ENCODE assay signal across 23 cellular contexts in genomic region chr2:9093324-9093723, GRCh38.
"Had no signal": no experiment of that assay in that cellular context is flagged by ENCODE, and none has a peak within 500 bp of the region (broad histone marks: within the 10 kb centered on the region; RNA-seq: fewer than 3 reads in every experiment).

No MANE protein-coding gene starts in this region.

- H3K9me3 Mint-ChIP-seq: effector memory CD8-positive, alpha-beta T cell; immature natural killer cell; naive B cell; WTC11 had no signal

- H3K4me2 ChIP-seq: smooth muscle cell had no signal

- ATAC-seq: effector memory CD8-positive, alpha-beta T cell; esophagus mucosa; left lung; WTC11 had no signal

- H3K4me1 Mint-ChIP-seq: immature natural killer cell had no signal

- H3K4me3 Mint-ChIP-seq: activated naive CD8-positive, alpha-beta T cell; effector memory CD8-positive, alpha-beta T cell; immature natural killer cell; naive B cell; WTC11 had no signal

- H3K27ac ChIP-seq: adrenal gland, ascending aorta, brain microvascular endothelial cell, left lung, sigmoid colon, testis had no signal

- H3K4me3 ChIP-seq: adrenal gland, ascending aorta, left lung, lung, sigmoid colon, smooth muscle cell, testis had no signal

- H3K9me3 ChIP-seq: adrenal gland, ascending aorta, left lung, sigmoid colon, testis had no signal

- H3K36me3 Mint-ChIP-seq: activated naive CD8-positive, alpha-beta T cell; immature natural killer cell; naive B cell; WTC11 had no signal

- H3K4me1 ChIP-seq: adrenal gland, testis had no signal

- H3K36me3 ChIP-seq: adrenal gland, ascending aorta, brain microvascular endothelial cell, left lung, sigmoid colon had no signal

- DNase-seq: activated gamma-delta T cell treated with Interleukin-2 at 50 U/mL for 16 hours; activated T-cell treated with anti-CD3 and anti-CD28 coated beads, Interleukin-2, amount 50 U/mL, for 1 hour; adrenal gland; brain microvascular endothelial cell; central memory CD4-positive, alpha-beta T cell; effector memory CD8-positive, alpha-beta T cell; foreskin melanocyte; immature natural killer cell; kidney glomerular epithelial cell; left lung; naive B cell; retina; sigmoid colon; stimulated activated CD4-positive, alpha-beta T cell treated with anti-CD3 and anti-CD28 coated beads, Interleukin-15, amount 100 ng/mL, for 24 hours; stimulated activated naive CD4-positive, alpha-beta T cell; testis; trophoblast cell had no signal

- H3K27ac Mint-ChIP-seq: activated naive CD8-positive, alpha-beta T cell; effector memory CD8-positive, alpha-beta T cell; immature natural killer cell; WTC11 had no signal

- H3K27me3 ChIP-seq: adrenal gland, ascending aorta, brain microvascular endothelial cell, left lung, sigmoid colon, testis had no signal
